Comparison of ENCODE assay signal across 38 cellular contexts in genomic region chr2:80354858-80355257, GRCh38. TPM values are rescaled to one million over a fixed set of nuclear protein-coding genes. Genes with fewer than 3 reads are reported as not detected.
"Had no signal": no experiment of that assay in that cellular context is flagged by ENCODE, and none has a peak within 500 bp of the region (broad histone marks: within the 10 kb centered on the region; RNA-seq: fewer than 3 reads in every experiment).

No MANE protein-coding gene starts in this region.

- DNase-seq: activated B cell treated with CpG ODN at 0.5 μM for 24 hours; activated CD4-positive, alpha-beta memory T cell treated with anti-CD3 and anti-CD28 coated beads for 36 hours; activated CD4-positive, alpha-beta T cell treated with anti-CD3 and anti-CD28 coated beads for 4 hours; activated CD4-positive, alpha-beta T cell treated with anti-CD3 and anti-CD28 coated beads, Interleukin-2, amount 10 ng/mL, durations not matched to agents 24 days and 14 days; activated CD4-positive, alpha-beta T cell treated with anti-CD3 and anti-CD28 coated beads, Interleukin-2, amount 50 U/mL, for 1 hour; activated CD4-positive, alpha-beta T cell treated with anti-CD3 and anti-CD28 coated beads, Interleukin-2, amount 50 U/mL, for 4 hours; activated CD4-positive, CD25-positive, alpha-beta regulatory T cell treated with anti-CD3 and anti-CD28 coated beads, Interleukin-2, amount 50 U/mL, for 72 hours; activated CD8-positive, alpha-beta memory T cell treated with anti-CD3 and anti-CD28 coated beads, Interleukin-2, amount 50 U/mL, for 4 hours; activated CD8-positive, alpha-beta T cell treated with anti-CD3 and anti-CD28 coated beads for 36 hours; activated effector memory CD4-positive, alpha-beta T cell treated with anti-CD3 and anti-CD28 coated beads, Interleukin-2, amount 50 U/mL, for 16 hours; activated gamma-delta T cell treated with Interleukin-2 at 50 U/mL for 16 hours; activated naive CD4-positive, alpha-beta T cell; activated naive CD4-positive, alpha-beta T cell treated with anti-CD3 and anti-CD28 coated beads for 36 hours; activated naive CD4-positive, alpha-beta T cell treated with anti-CD3 and anti-CD28 coated beads, Interleukin-2, amount 50 U/mL, for 16 hours; activated naive CD8-positive, alpha-beta T cell treated with anti-CD3 and anti-CD28 coated beads for 36 hours; activated T-cell treated with anti-CD3 and anti-CD28 coated beads for 4 hours; activated T-cell treated with anti-CD3 and anti-CD28 coated beads, Interleukin-2, amount 50 U/mL, for 1 hour; activated T-cell treated with anti-CD3 and anti-CD28 coated beads, Interleukin-2, amount 50 U/mL, for 4 hours; activated T-cell treated with anti-CD3 and anti-CD28 coated beads, Interleukin-2, amount 50 U/mL, for 72 hours; adrenal gland; amniotic stem cell; aorta; body of pancreas; brain microvascular endothelial cell; cerebellar nuclear complex; T-helper 2 cell; T-helper 9 cell had no signal

- H3K27ac Mint-ChIP-seq: activated B cell treated with CpG ODN at 0.5 μM for 24 hours; activated CD4-positive, alpha-beta memory T cell treated with anti-CD3 and anti-CD28 coated beads for 36 hours; activated CD4-positive, alpha-beta T cell treated with anti-CD3 and anti-CD28 coated beads, Interleukin-2, amount 10 ng/mL, durations not matched to agents 24 days and 14 days; activated CD8-positive, alpha-beta T cell treated with anti-CD3 and anti-CD28 coated beads for 36 hours; activated naive CD4-positive, alpha-beta T cell treated with anti-CD3 and anti-CD28 coated beads for 36 hours; activated naive CD4-positive, alpha-beta T cell treated with anti-CD3 and anti-CD28 coated beads, Interleukin-2, amount 50 U/mL, for 72 hours; activated naive CD8-positive, alpha-beta T cell treated with anti-CD3 and anti-CD28 coated beads for 36 hours; activated T-cell treated with anti-CD3 and anti-CD28 coated beads, Interleukin-2, amount 50 U/mL, for 72 hours; activated T-helper 1 cell treated with anti-CD3 and anti-CD28 coated beads, Interleukin-12 subunit alpha, Interleukin-12 subunit beta, Interleukin-2, Interleukin-4 antibody, amounts not matched to agents 30 ng/mL and 10 ng/mL and 1 ng/mL, durations not matched to agents 14 hours and 24 hours and 36 hours; activated T-helper 17 cell treated with anti-CD3 and anti-CD28 coated beads, Interleukin-2, amount 50 U/mL, for 72 hours; T-helper 2 cell treated with Interferon-gamma antibody and Interleukin-4, amounts not matched to agents 5 μg/mL and 100 μg/mL, for 36 hours had no signal

- H3K27me3 ChIP-seq: adrenal gland, body of pancreas, brain microvascular endothelial cell, breast epithelium had no signal

- H3K27ac ChIP-seq: adrenal gland, body of pancreas, brain microvascular endothelial cell, breast epithelium, VCaP had no signal

- H3K9me3 ChIP-seq: adrenal gland, body of pancreas, breast epithelium had no signal

- H3K4me3 ChIP-seq: adrenal gland, body of pancreas, breast epithelium had no signal

- ATAC-seq: activated CD8-positive, alpha-beta T cell treated with anti-CD3 and anti-CD28 coated beads for 36 hours; activated naive CD4-positive, alpha-beta T cell treated with anti-CD3 and anti-CD28 coated beads, Interleukin-2, amount 50 U/mL, for 72 hours; activated T-cell treated with anti-CD3 and anti-CD28 coated beads, Interleukin-2, amount 50 U/mL, for 4 hours; activated T-cell treated with anti-CD3 and anti-CD28 coated beads, Interleukin-2, amount 50 U/mL, for 72 hours; activated T-helper 17 cell treated with anti-CD3 and anti-CD28 coated beads, Interleukin-2, amount 50 U/mL, for 72 hours; body of pancreas had no signal

- H3K4me1 ChIP-seq: adrenal gland, body of pancreas, breast epithelium had no signal

- H3K9me3 Mint-ChIP-seq: activated B cell treated with CpG ODN at 0.5 μM for 24 hours; activated CD4-positive, alpha-beta T cell treated with anti-CD3 and anti-CD28 coated beads, Interleukin-2, amount 10 ng/mL, durations not matched to agents 24 days and 14 days; activated CD8-positive, alpha-beta T cell treated with anti-CD3 and anti-CD28 coated beads for 36 hours; activated T-cell treated with anti-CD3 and anti-CD28 coated beads, Interleukin-2, amount 50 U/mL, for 4 hours had no signal

- H3K36me3 Mint-ChIP-seq: activated CD4-positive, alpha-beta memory T cell treated with anti-CD3 and anti-CD28 coated beads for 36 hours; activated naive CD4-positive, alpha-beta T cell treated with anti-CD3 and anti-CD28 coated beads, Interleukin-2, amount 50 U/mL, for 72 hours; activated naive CD8-positive, alpha-beta T cell treated with anti-CD3 and anti-CD28 coated beads for 36 hours had no signal

- H3K36me3 ChIP-seq: adrenal gland, brain microvascular endothelial cell, breast epithelium had no signal

- H3K27me3 Mint-ChIP-seq: activated B cell treated with CpG ODN at 0.5 μM for 24 hours; activated CD4-positive, alpha-beta memory T cell treated with anti-CD3 and anti-CD28 coated beads for 36 hours; activated CD4-positive, alpha-beta T cell treated with anti-CD3 and anti-CD28 coated beads, Interleukin-2, amount 10 ng/mL, durations not matched to agents 24 days and 14 days; activated CD8-positive, alpha-beta T cell treated with anti-CD3 and anti-CD28 coated beads for 36 hours; activated naive CD8-positive, alpha-beta T cell treated with anti-CD3 and anti-CD28 coated beads for 36 hours; activated T-helper 17 cell treated with anti-CD3 and anti-CD28 coated beads, Interleukin-2, amount 50 U/mL, for 72 hours; central memory CD8-positive, alpha-beta T cell had no signal

- FAIRE-seq: astrocyte, TTC549 had no signal

- H3K4me3 Mint-ChIP-seq: activated B cell treated with CpG ODN at 0.5 μM for 24 hours; activated CD4-positive, alpha-beta memory T cell treated with anti-CD3 and anti-CD28 coated beads for 36 hours; activated CD4-positive, alpha-beta T cell treated with anti-CD3 and anti-CD28 coated beads, Interleukin-2, amount 10 ng/mL, durations not matched to agents 24 days and 14 days; activated CD8-positive, alpha-beta T cell treated with anti-CD3 and anti-CD28 coated beads for 36 hours; activated naive CD4-positive, alpha-beta T cell treated with anti-CD3 and anti-CD28 coated beads for 36 hours; activated naive CD8-positive, alpha-beta T cell treated with anti-CD3 and anti-CD28 coated beads for 36 hours; activated T-cell treated with anti-CD3 and anti-CD28 coated beads, Interleukin-2, amount 50 U/mL, for 4 hours; activated T-cell treated with anti-CD3 and anti-CD28 coated beads, Interleukin-2, amount 50 U/mL, for 72 hours; activated T-helper 1 cell treated with anti-CD3 and anti-CD28 coated beads, Interleukin-12 subunit alpha, Interleukin-12 subunit beta, Interleukin-2, Interleukin-4 antibody, amounts not matched to agents 30 ng/mL and 10 ng/mL and 1 ng/mL, durations not matched to agents 14 hours and 24 hours and 36 hours; activated T-helper 17 cell treated with anti-CD3 and anti-CD28 coated beads, Interleukin-2, amount 50 U/mL, for 72 hours; central memory CD8-positive, alpha-beta T cell; T-helper 2 cell treated with Interferon-gamma antibody and Interleukin-4, amounts not matched to agents 5 μg/mL and 100 μg/mL, for 36 hours had no signal

- H3K4me1 Mint-ChIP-seq: activated B cell treated with CpG ODN at 0.5 μM for 24 hours; activated CD4-positive, alpha-beta T cell treated with anti-CD3 and anti-CD28 coated beads, Interleukin-2, amount 10 ng/mL, durations not matched to agents 24 days and 14 days; activated naive CD8-positive, alpha-beta T cell treated with anti-CD3 and anti-CD28 coated beads for 36 hours; activated T-helper 17 cell treated with anti-CD3 and anti-CD28 coated beads, Interleukin-2, amount 50 U/mL, for 72 hours; central memory CD8-positive, alpha-beta T cell had no signal

RNA-seq across cellular contexts. Expression of gene LRRTM1, which starts 50.3 kb away (rescaled TPM):
- total RNA-seq: activated B cell treated with CpG ODN at 0.5 μM for 24 hours; activated CD4-positive, alpha-beta memory T cell treated with anti-CD3 and anti-CD28 coated beads for 36 hours; activated CD4-positive, alpha-beta T cell treated with anti-CD3 and anti-CD28 coated beads, Interleukin-2, amount 10 ng/mL, durations not matched to agents 24 days and 14 days; activated CD8-positive, alpha-beta memory T cell treated with anti-CD3 and anti-CD28 coated beads for 36 hours; activated CD8-positive, alpha-beta T cell treated with anti-CD3 and anti-CD28 coated beads for 36 hours; activated naive CD4-positive, alpha-beta T cell treated with anti-CD3 and anti-CD28 coated beads for 36 hours; activated naive CD4-positive, alpha-beta T cell treated with anti-CD3 and anti-CD28 coated beads, Interleukin-2, amount 50 U/mL, for 72 hours; activated naive CD8-positive, alpha-beta T cell treated with anti-CD3 and anti-CD28 coated beads for 36 hours; activated T-cell treated with anti-CD3 and anti-CD28 coated beads, Interleukin-2, amount 50 U/mL, for 4 hours; activated T-cell treated with anti-CD3 and anti-CD28 coated beads, Interleukin-2, amount 50 U/mL, for 72 hours; activated T-helper 1 cell treated with anti-CD3 and anti-CD28 coated beads, Interleukin-12 subunit alpha, Interleukin-12 subunit beta, Interleukin-2, Interleukin-4 antibody, amounts not matched to agents 30 ng/mL and 10 ng/mL and 1 ng/mL, durations not matched to agents 14 hours and 24 hours and 36 hours; activated T-helper 17 cell treated with anti-CD3 and anti-CD28 coated beads, Interleukin-2, amount 50 U/mL, for 72 hours; astrocyte; body of pancreas; chondrocyte had no signal
- polyA plus RNA-seq: aorta had no signal
